In the genomic region with DNA sequence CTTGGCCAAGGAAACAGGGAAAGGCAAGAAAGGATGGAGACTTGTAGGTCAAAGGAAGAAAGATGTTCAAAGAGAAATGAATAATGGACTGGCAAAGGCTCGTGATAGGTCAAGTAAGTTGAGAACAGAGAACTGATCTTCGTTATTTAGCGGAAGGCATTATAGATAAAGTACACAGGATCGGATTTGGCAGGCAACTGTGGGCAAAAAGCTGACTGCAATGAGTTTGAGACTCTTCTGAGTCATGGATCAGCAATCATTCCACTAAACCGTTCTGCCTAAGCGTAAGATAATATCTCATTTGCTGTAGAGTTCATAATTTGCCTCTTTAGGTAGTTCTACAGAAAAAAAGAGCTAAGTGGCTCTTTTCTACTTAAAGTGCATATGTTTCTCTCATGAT, we compare ENCODE assay signal across 20 cellular contexts.
"Had no signal": no experiment of that assay in that cellular context is flagged by ENCODE, and none has a peak within 500 bp of the region (broad histone marks: within the 10 kb centered on the region; RNA-seq: fewer than 3 reads in every experiment).

No MANE protein-coding gene starts in this region.

- H3K27me3 Mint-ChIP-seq: IgD-negative memory B cell had no signal

- ATAC-seq: K562 had no signal

- DNase-seq: Kasumi-1; MM.1S; NCI-H1092 treated with DMSO at 0.1 percent for 48 hours; NCI-H1436; NCI-H187; NCI-H2029; NCI-H2081 treated with DMSO at 0.1 percent for 48 hours; NCI-H226; NCI-H446; NCI-H510A; NCI-H526 treated with DMSO at 0.1 percent for 48 hours; NCI-H748 treated with DMSO at 0.1 percent for 48 hours; NK-92 treated with Interleukin-12 subunit alpha and Interleukin-12 subunit beta, amount 100 ng/mL, for 24 hours; PC-9; Peyer's patch; Right ventricle myocardium superior; RPMI8226; SIG-M5 had no signal
